ENCODE assay signal across 8 cellular contexts in the genomic region with DNA sequence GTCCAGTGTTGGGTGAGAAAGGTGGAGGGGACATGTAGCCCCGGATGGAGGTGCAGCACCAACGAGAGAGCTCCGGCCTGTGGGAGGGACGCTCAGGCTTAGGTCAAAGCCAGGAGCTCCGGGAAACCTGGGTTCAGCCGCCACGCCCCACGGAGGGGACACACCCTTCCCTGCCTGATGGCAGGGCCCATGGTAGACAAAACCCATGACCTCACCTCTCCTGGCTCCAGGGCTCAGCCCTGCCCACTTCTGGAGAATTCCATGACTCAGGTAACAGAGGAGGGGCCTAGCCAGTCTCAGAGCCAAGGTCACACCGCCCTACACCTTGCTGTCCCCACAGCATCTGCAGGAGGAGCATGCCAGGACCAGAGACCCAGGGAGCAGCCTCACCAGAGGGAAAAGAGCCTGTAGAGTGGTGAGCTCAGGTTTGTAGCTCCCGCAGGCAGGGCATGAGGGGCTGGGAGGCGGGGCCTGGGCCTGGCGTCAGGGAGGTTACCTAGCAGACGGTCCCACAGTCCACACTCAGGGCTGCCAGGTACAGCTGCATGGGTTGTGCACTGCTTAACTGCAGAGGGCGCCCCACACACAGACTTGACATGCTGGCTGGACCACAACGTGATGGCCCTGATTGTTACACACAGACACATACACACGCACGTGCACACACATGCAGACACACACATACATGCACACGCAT.
A peak's percentile ranks its signal among the peaks of the same experiment; 100 is the strongest.
DNase-seq lines count a peak whose midpoint lies in the region; ATAC-seq, FAIRE-seq and TF ChIP-seq lines count a peak whose summit lies in the region.

No MANE protein-coding gene starts in this region.

- H3K9me2 ChIP-seq in GM23338 (ENCODE audit: insufficient read depth) (no peaks in the 10 kb centered on the region), PC-9 (ENCODE audit: insufficient read depth) (no peaks in the 10 kb centered on the region)

- H3K27me3 ChIP-seq in BE2C (no peaks in the 10 kb centered on the region), GM23338 (ENCODE audit: insufficient read depth) (no peaks in the 10 kb centered on the region), PC-9 (ENCODE audit: insufficient read depth, low read depth) (no peaks in the 10 kb centered on the region), GM12878 (replicated peaks in 1 of 2; ENCODE audit: control insufficient read depth in 2 of 2, insufficient read depth in 2 of 2, low read length in 1 of 2) (no peaks in the 10 kb centered on the region)

- no peak for TF ChIP-seq EP300 in GM12878 (IDR thresholded peaks at IDR 0.05; ENCODE audit: borderline replicate concordance in 1 of 2, control insufficient read depth in 1 of 2, low read depth in 2 of 2, low read length in 2 of 2)

- H3K9ac ChIP-seq in GM12878 (ENCODE audit: control insufficient read depth, insufficient read depth, low read length), result no peak overlapping the region

- TF ChIP-seq POLR2A in GM12878 (IDR thresholded peaks at IDR 0.05; ENCODE audit: low read depth, low read length), result no peak

- H3K4me1 ChIP-seq in BE2C, result 0 out of 2 replicates have a peak, but pooled peaks cover 2% of the 10 kb centered on the region
- peaks cover 6% of the 10 kb centered on the region; the same call in 1 of the 2 replicates for H3K4me1 ChIP-seq in GM23338 (ENCODE audit: insufficient read depth)
- peaks cover 35% of the 10 kb centered on the region for H3K4me1 ChIP-seq in PC-9 (replicated peaks; ENCODE audit: insufficient read depth)
- no peaks in the 10 kb centered on the region; the same call in 1 of the 2 replicates for H3K4me1 ChIP-seq in GM12878 (ENCODE audit: control insufficient read depth, insufficient read depth, low read length)

- DNase-seq in BE2C (peak; percentile 58), GM23338 (ENCODE audit: low spot score) (peak; percentile 92), PC-9 (peak; percentile 86 to 92), GM12878 (ENCODE audit: low read depth, low spot score) (peak; percentile 15), kidney tubule cell (ENCODE audit: low spot score) (peak; percentile 95), retina (no peak)
- peak; percentile 79 for DNase-seq in stimulated activated CD8-positive, alpha-beta memory T cell treated with anti-CD3 and anti-CD28 coated beads, Interleukin-4, amount 100 ng/mL, for 48 hours
- DNase-seq in effector CD8-positive, alpha-beta T cell (lab: John Stamatoyannopoulos, UW), result no peak

- FAIRE-seq in GM12878 (lab: Jason Lieb, UNC), result peak; percentile 35

- H3F3A ChIP-seq in GM23338 (replicated peaks; ENCODE audit: low read depth) (no peaks in the 10 kb centered on the region), PC-9 (ENCODE audit: insufficient read depth, low read depth) (no peaks in the 10 kb centered on the region; the same call in 1 of the 2 replicates)

- BruUV-seq in PC-9 (replicated peaks; lab: Mats Ljungman, UMichigan) (TSS peak; percentile 65), GM12878 (replicated peaks; lab: Mats Ljungman, UMichigan) (no TSS peak)

- H3K4me2 ChIP-seq in GM23338, result peak overlapping the region; percentile 43; the same call in 1 of the 2 replicates
- H3K4me2 ChIP-seq in PC-9, result peak overlapping the region; percentile 85
- H3K4me2 ChIP-seq in GM12878 (ENCODE audit: control insufficient read depth, insufficient read depth), result no peak overlapping the region

- no peak overlapping the region for H3K4me3 Mint-ChIP-seq in GM23338

- H4K20me1 ChIP-seq in GM23338 (replicated peaks; ENCODE audit: insufficient read depth) (no peaks in the 10 kb centered on the region), PC-9 (ENCODE audit: insufficient read depth) (no peaks in the 10 kb centered on the region), GM12878 (ENCODE audit: control insufficient read depth, insufficient read depth) (no peaks in the 10 kb centered on the region)

- ATAC-seq in GM23338 (peak; percentile 93), GM12878 (peak; percentile 87)

- H3K36me3 Mint-ChIP-seq in GM23338 (ENCODE audit: low read depth), result no peaks in the 10 kb centered on the region

- intact Hi-C loops in PC-9 (cut with micrococcal nuclease; ENCODE audit: unreplicated experiment), result loop anchor here (1.0 to 10.0 kb wide), 7 partner anchors 23 to 344 kb away; no protein-coding TSS in a partner anchor
- intact Hi-C loops in GM12878 (cut with micrococcal nuclease; ENCODE audit: unreplicated experiment), result loop anchor here (2.0 to 5.0 kb wide), 4 partner anchors 157 to 393 kb away; no protein-coding TSS in a partner anchor

- H3K4me1 Mint-ChIP-seq in GM23338, result peaks cover 12% of the 10 kb centered on the region

- in situ Hi-C loops in GM12878 (cut with MboI), result no loop called here

- 34% methylated on average over 18 of the region's 18 CpGs for WGBS in GM12878 (ENCODE audit: insufficient coverage, insufficient replicate concordance, low lambda C conversion rate, missing lambda C conversion rate)

- H3K27ac ChIP-seq in GM23338 (ENCODE audit: low read depth), result no peak overlapping the region
- H3K27ac ChIP-seq in PC-9, result peak overlapping the region; percentile 64
- no peak overlapping the region for H3K27ac ChIP-seq in GM12878 (ENCODE audit: control insufficient read depth, insufficient read depth)

- peak; percentile 54 for TF ChIP-seq CTCF in BE2C (IDR thresholded peaks at IDR 0.05; ENCODE audit: low read depth, low read length)
- TF ChIP-seq CTCF in GM23338 (conservative IDR thresholded peaks at IDR 0.05; ENCODE audit: low read depth in 2 of 2), result peak; percentile 62 to 87
- TF ChIP-seq CTCF in PC-9 (conservative IDR thresholded peaks at IDR 0.05), result peak; percentile 76
- TF ChIP-seq CTCF in GM12878 (IDR thresholded peaks at IDR 0.05 in 2 of 3, conservative IDR thresholded peaks at IDR 0.05 in 1 of 3; ENCODE audit: control insufficient read depth in 2 of 3, extremely low read depth in 1 of 3, insufficient read depth in 1 of 3, low read depth in 3 of 3, low read length in 3 of 3), result peak; percentile 58 to 60 (median 59); a peak in 5 of 6 replicates

- H3K9me3 ChIP-seq in BE2C, result no peaks in the 10 kb centered on the region
- no peaks in the 10 kb centered on the region for H3K9me3 ChIP-seq in PC-9 (ENCODE audit: insufficient read depth, low read depth)
- no peaks in the 10 kb centered on the region for H3K9me3 ChIP-seq in GM12878 (replicated peaks; ENCODE audit: control insufficient read depth, insufficient read depth, low read length)

- CTCF ChIA-PET in PC-9 (lab: Charles Lee) (interaction anchor here (0.5 to 1.0 kb wide), 6 partner anchors 24 to 467 kb away, joined by 3 to 13 read pairs (median 4); no protein-coding TSS in a partner anchor), GM12878 (lab: Yijun Ruan, JAX) (interaction anchor here (0.6 to 4.7 kb wide), 9 partner anchors 16 to 395 kb away, joined by 3 to 31 read pairs (median 4); no protein-coding TSS in a partner anchor)

- peak overlapping the region; percentile 29 for H2AFZ ChIP-seq in GM23338
- no peak overlapping the region for H2AFZ ChIP-seq in PC-9
- H2AFZ ChIP-seq in GM12878 (ENCODE audit: control insufficient read depth, low read depth, low read length), result no peak overlapping the region

- POLR2A ChIA-PET in PC-9 (lab: Charles Lee; ENCODE audit: unreplicated experiment) (interaction anchor here (1.0 kb wide), 2 partner anchors 66 to 964 kb away, joined by 7 to 8 read pairs; no protein-coding TSS in a partner anchor), GM12878 (lab: Charles Lee) (interaction anchor here (0.7 kb wide), 1 partner anchor 69 kb away, joined by 7 read pairs; no protein-coding TSS in a partner anchor)

- H3K79me2 ChIP-seq in GM23338 (replicated peaks; ENCODE audit: insufficient read depth) (no peaks in the 10 kb centered on the region), PC-9 (ENCODE audit: low read depth) (peaks cover 5% of the 10 kb centered on the region; the same call in 1 of the 2 replicates), GM12878 (ENCODE audit: control insufficient read depth, insufficient read depth, low read length) (no peaks in the 10 kb centered on the region)

- peaks cover 6% of the 10 kb centered on the region; the same call in 1 of the 3 replicates for H3K9me3 Mint-ChIP-seq in GM23338

- 0 out of 2 replicates have a peak overlapping the region, but pooled peaks have one; percentile 73 for H3K27ac Mint-ChIP-seq in GM23338

- peaks cover 16% of the 10 kb centered on the region for H3K27me3 Mint-ChIP-seq in GM23338 (ENCODE audit: insufficient read depth, low read depth, poor library complexity)

- RAD21 ChIA-PET in GM12878 (lab: Charles Lee; ENCODE audit: unreplicated experiment), result interaction anchor here (0.9 to 1.6 kb wide), 5 partner anchors 55 to 244 kb away, joined by 3 to 10 read pairs (median 3); no protein-coding TSS in a partner anchor

- H3K36me3 ChIP-seq in BE2C, result no peaks in the 10 kb centered on the region
- H3K36me3 ChIP-seq in GM23338 (ENCODE audit: insufficient read depth), result no peaks in the 10 kb centered on the region
- no peaks in the 10 kb centered on the region for H3K36me3 ChIP-seq in PC-9 (ENCODE audit: low read depth)
- no peaks in the 10 kb centered on the region for H3K36me3 ChIP-seq in GM12878 (ENCODE audit: control insufficient read depth in 2 of 2, insufficient read depth in 2 of 2, low read length in 1 of 2)

- peak; percentile 69 for TF ChIP-seq RAD21 in GM12878 (IDR thresholded peaks at IDR 0.05; ENCODE audit: insufficient read depth, low read depth, low read length)

- no peak overlapping the region for H3K4me3 ChIP-seq in BE2C (ENCODE audit: low read depth, low read length)
- no peak overlapping the region for H3K4me3 ChIP-seq in GM23338
- H3K4me3 ChIP-seq in PC-9, result peak overlapping the region; percentile 56
- no peak overlapping the region for H3K4me3 ChIP-seq in GM12878

- SMC1A ChIA-PET in GM12878 (lab: Charles Lee; ENCODE audit: uncharacterized antibody, unreplicated experiment), result interaction anchor here (0.6 to 4.8 kb wide), 8 partner anchors 141 to 429 kb away, joined by 3 to 16 read pairs (median 6); no protein-coding TSS in a partner anchor

TF ChIP-seq in GM23338, 12 proteins besides CTCF, POLR2A, EP300 and RAD21 (continues in another document):
- TF ChIP-seq JUNB (IDR thresholded peaks at IDR 0.05; ENCODE audit: unreplicated experiment), result no peak
- TF ChIP-seq EZH2 (IDR thresholded peaks at IDR 0.05; ENCODE audit: low read depth, unreplicated experiment), result no peak

TF ChIP-seq in GM12878, 131 proteins besides CTCF, POLR2A, EP300 and RAD21 (continues in another document):
- TF ChIP-seq, protein P1, sequence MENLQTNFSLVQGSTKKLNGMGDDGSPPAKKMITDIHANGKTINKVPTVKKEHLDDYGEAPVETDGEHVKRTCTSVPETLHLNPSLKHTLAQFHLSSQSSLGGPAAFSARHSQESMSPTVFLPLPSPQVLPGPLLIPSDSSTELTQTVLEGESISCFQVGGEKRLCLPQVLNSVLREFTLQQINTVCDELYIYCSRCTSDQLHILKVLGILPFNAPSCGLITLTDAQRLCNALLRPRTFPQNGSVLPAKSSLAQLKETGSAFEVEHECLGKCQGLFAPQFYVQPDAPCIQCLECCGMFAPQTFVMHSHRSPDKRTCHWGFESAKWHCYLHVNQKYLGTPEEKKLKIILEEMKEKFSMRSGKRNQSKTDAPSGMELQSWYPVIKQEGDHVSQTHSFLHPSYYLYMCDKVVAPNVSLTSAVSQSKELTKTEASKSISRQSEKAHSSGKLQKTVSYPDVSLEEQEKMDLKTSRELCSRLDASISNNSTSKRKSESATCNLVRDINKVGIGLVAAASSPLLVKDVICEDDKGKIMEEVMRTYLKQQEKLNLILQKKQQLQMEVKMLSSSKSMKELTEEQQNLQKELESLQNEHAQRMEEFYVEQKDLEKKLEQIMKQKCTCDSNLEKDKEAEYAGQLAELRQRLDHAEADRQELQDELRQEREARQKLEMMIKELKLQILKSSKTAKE (IDR thresholded peaks at IDR 0.05; ENCODE audit: low read depth, poor library complexity, severe bottlenecking), result no peak

Comparison
In these comparisons a context has a peak if more than half of its experiments do, and no peak if none do; other contexts are left out.
1. DNase-seq: peak in BE2C (single experiment), GM23338 (single experiment), PC-9 (2 of 2), GM12878 (single experiment), kidney tubule cell (single experiment) and stimulated activated CD8-positive, alpha-beta memory T cell treated with anti-CD3 and anti-CD28 coated beads, Interleukin-4, amount 100 ng/mL, for 48 hours (single experiment); none in effector CD8-positive, alpha-beta T cell (single experiment) and retina (single experiment).
2. Peak in every context shown above with its lines, with median percentiles within 50 percentile points of each other: CTCF ChIP-seq.